Comparison of ENCODE assay signal across 15 cellular contexts in the genomic region with DNA sequence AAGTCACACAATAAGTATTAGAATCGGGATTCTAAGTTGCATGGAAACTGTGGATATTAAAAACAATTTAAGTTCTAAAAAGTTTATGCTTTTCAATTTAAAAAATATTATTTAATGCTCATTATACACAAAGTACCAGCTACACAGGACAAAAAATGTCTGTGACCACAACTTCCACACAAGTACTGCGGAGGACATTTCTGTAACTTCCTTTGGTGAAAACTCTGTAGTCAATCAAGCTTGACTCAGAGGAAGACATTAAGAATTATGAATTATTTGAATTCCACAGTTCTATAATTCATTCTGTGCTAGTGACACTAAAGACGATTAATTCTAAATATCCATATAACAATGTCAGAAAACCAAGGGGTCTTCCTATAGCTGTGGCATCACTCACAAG.
A peak's percentile ranks its signal among the peaks of the same experiment; 100 is the strongest.
DNase-seq lines count a peak whose midpoint lies in the region; ATAC-seq and TF ChIP-seq lines count a peak whose summit lies in the region.
"Had no signal": no experiment of that assay in that cellular context is flagged by ENCODE, and none has a peak within 500 bp of the region (broad histone marks: within the 10 kb centered on the region; RNA-seq: fewer than 3 reads in every experiment).

No MANE protein-coding gene starts in this region.

- no peaks in the 10 kb centered on the region for H4K20me1 ChIP-seq in Loucy (ENCODE audit: insufficient read depth, low read length, poor library complexity, severe bottlenecking)

- H3K4me3 ChIP-seq in Loucy (ENCODE audit: low read length, poor library complexity, severe bottlenecking): no peak overlapping the region
- H3K4me3 ChIP-seq: A549, GM12878 had no signal

- H3K4me3 Mint-ChIP-seq in chondrocyte (ENCODE audit: unreplicated experiment) (no peak overlapping the region), HFFc6 (no peak overlapping the region)
- H3K4me3 Mint-ChIP-seq: CD4-positive, alpha-beta T cell had no signal

- H3K9me3 Mint-ChIP-seq in chondrocyte (ENCODE audit: low read depth) (peaks cover 13% of the 10 kb centered on the region), HFFc6 (no peaks in the 10 kb centered on the region; the same call in 1 of the 2 replicates)
- H3K9me3 Mint-ChIP-seq: CD4-positive, alpha-beta T cell had no signal

- TF ChIP-seq CTCF in Loucy (conservative IDR thresholded peaks at IDR 0.05; ENCODE audit: low read length) (no peak), chondrocyte (IDR thresholded peaks at IDR 0.05) (no peak), HFFc6 (IDR thresholded peaks at IDR 0.05) (no peak)

- H3K9me3 ChIP-seq in Loucy (ENCODE audit: insufficient read depth, low read depth, low read length): no peaks in the 10 kb centered on the region
- H3K9me3 ChIP-seq: A549 had no signal

- H3K27me3 Mint-ChIP-seq in chondrocyte (ENCODE audit: low read depth) (no peaks in the 10 kb centered on the region), HFFc6 (ENCODE audit: insufficient read depth) (no peaks in the 10 kb centered on the region; the same call in none of the 2 replicates)
- H3K27me3 Mint-ChIP-seq: CD4-positive, alpha-beta T cell had no signal

- no peaks in the 10 kb centered on the region for H3F3A ChIP-seq in Loucy (ENCODE audit: low read depth)

- peaks cover 9% of the 10 kb centered on the region for H3K4me1 ChIP-seq in Loucy (ENCODE audit: insufficient read depth, low read length, poor library complexity, severe bottlenecking)
- H3K4me1 ChIP-seq: A549 had no signal

- H2AFZ ChIP-seq in Loucy (ENCODE audit: low read length): no peak overlapping the region

- no peaks in the 10 kb centered on the region for H3K9me2 ChIP-seq in Loucy (replicated peaks; ENCODE audit: low read depth, low read length)

- no peaks in the 10 kb centered on the region for H3K27me3 ChIP-seq in Loucy (ENCODE audit: insufficient read depth, low read length, poor library complexity, severe bottlenecking)

- H3K4me2 ChIP-seq in Loucy (ENCODE audit: low read depth, low read length, poor library complexity, severe bottlenecking): peak overlapping the region; percentile 43
- H3K4me2 ChIP-seq: A549 had no signal

- H3K79me2 ChIP-seq in Loucy (ENCODE audit: insufficient read depth, low read length): no peaks in the 10 kb centered on the region

- no peak for ATAC-seq in HG03571 (IDR thresholded peaks at IDR 0.05; ENCODE audit: unreplicated experiment)
- ATAC-seq: A549, GM12878 had no signal

- peaks cover 7% of the 10 kb centered on the region for H3K36me3 Mint-ChIP-seq in chondrocyte (ENCODE audit: low read depth)
- peaks cover 9% of the 10 kb centered on the region for H3K36me3 Mint-ChIP-seq in HFFc6 (ENCODE audit: low read depth)

- peak overlapping the region; percentile 18 for H3K27ac Mint-ChIP-seq in chondrocyte (ENCODE audit: unreplicated experiment)
- H3K27ac Mint-ChIP-seq in HFFc6: no peak overlapping the region
- H3K27ac Mint-ChIP-seq: CD4-positive, alpha-beta T cell had no signal

- H3K36me3 ChIP-seq in Loucy (ENCODE audit: insufficient read depth, low read length): no peaks in the 10 kb centered on the region

- H3K9ac ChIP-seq in Loucy (ENCODE audit: low read depth, low read length, poor library complexity, severe bottlenecking): no peak overlapping the region

- DNase-seq in SKM-1 treated with dmso at 0.1 percent for 144 hours (lab: John Stamatoyannopoulos, UW; ENCODE audit: unreplicated experiment): peak; percentile 2
- DNase-seq in SKM-1 (lab: John Stamatoyannopoulos, UW; ENCODE audit: unreplicated experiment): no peak
- no peak for DNase-seq in chondrocyte (ENCODE audit: low spot score)
- DNase-seq in T-helper 1 cell: no peak
- no peak for DNase-seq in HFFc6
- DNase-seq: C1 segment of cervical spinal cord; Calu3; CD4-positive, alpha-beta T cell; DMS 273 treated with DMSO at 0.1 percent for 48 hours; HCEC 1CT; IMR-90 had no signal

- H3K4me1 Mint-ChIP-seq in chondrocyte (ENCODE audit: low read depth) (peaks cover 6% of the 10 kb centered on the region), HFFc6 (ENCODE audit: low read depth) (no peaks in the 10 kb centered on the region)
